Comparison of ENCODE assay signal across 8 cellular contexts in genomic region chr17:81398855-81399451, GRCh38. TPM values are rescaled to one million over a fixed set of nuclear protein-coding genes. Genes with fewer than 3 reads are reported as not detected.
DNase-seq lines count a peak whose midpoint lies in the region; ATAC-seq lines count a peak whose summit lies in the region.

No MANE protein-coding gene starts in this region.

- intact Hi-C loops in activated T-helper 2 cell treated with anti-CD3 and anti-CD28 coated beads, Interferon-gamma antibody, Interleukin-2, Interleukin-4, amounts not matched to agents 10 μg/mL and 5 μg/mL and 100 μg/mL, durations not matched to agents 14 hours and 24 hours and 36 hours (cut with micrococcal nuclease) = loop anchor here (5.0 kb wide), 3 partner anchors 113 to 1597 kb away; partner anchors contain the start of gene ACTG1

- peaks cover 4% of the 10 kb centered on the region for H3K36me3 Mint-ChIP-seq in activated T-helper 2 cell treated with anti-CD3 and anti-CD28 coated beads, Interferon-gamma antibody, Interleukin-2, Interleukin-4, amounts not matched to agents 10 μg/mL and 5 μg/mL and 100 μg/mL, durations not matched to agents 14 hours and 24 hours and 36 hours (ENCODE audit: low read depth)

- H3K27me3 Mint-ChIP-seq in activated T-helper 2 cell treated with anti-CD3 and anti-CD28 coated beads, Interferon-gamma antibody, Interleukin-2, Interleukin-4, amounts not matched to agents 10 μg/mL and 5 μg/mL and 100 μg/mL, durations not matched to agents 14 hours and 24 hours and 36 hours (ENCODE audit: low read depth) = peaks cover 59% of the 10 kb centered on the region

- H3K4me1 Mint-ChIP-seq in activated T-helper 2 cell treated with anti-CD3 and anti-CD28 coated beads, Interferon-gamma antibody, Interleukin-2, Interleukin-4, amounts not matched to agents 10 μg/mL and 5 μg/mL and 100 μg/mL, durations not matched to agents 14 hours and 24 hours and 36 hours (ENCODE audit: low read depth) = peaks cover 12% of the 10 kb centered on the region

- H3K27ac Mint-ChIP-seq in activated T-helper 2 cell treated with anti-CD3 and anti-CD28 coated beads, Interferon-gamma antibody, Interleukin-2, Interleukin-4, amounts not matched to agents 10 μg/mL and 5 μg/mL and 100 μg/mL, durations not matched to agents 14 hours and 24 hours and 36 hours = peak overlapping the region; percentile 47

- DNase-seq in NCI-H748 (lab: John Stamatoyannopoulos, UW; ENCODE audit: unreplicated experiment) (peak; percentile 40), NCI-H748 treated with DMSO at 0.1 percent for 48 hours (lab: John Stamatoyannopoulos, UW) (no peak), iris pigment epithelial cell (ENCODE audit: low read depth) (peak; percentile 43), substantia nigra (lab: John Stamatoyannopoulos, UW) (peak in 2 of 49 donors; percentile 32 to 33)
- no peak for DNase-seq in activated T-helper 2 cell treated with anti-CD3 and anti-CD28 coated beads, Interferon-gamma antibody, Interleukin-2, Interleukin-4, amounts not matched to agents 10 μg/mL and 5 μg/mL and 100 μg/mL, durations not matched to agents 14 hours and 24 hours and 36 hours (ENCODE audit: low spot score)

- ATAC-seq in GM19395 (IDR thresholded peaks at IDR 0.05; ENCODE audit: unreplicated experiment) = no peak
- no peak for ATAC-seq in HG02610 (IDR thresholded peaks at IDR 0.05; ENCODE audit: unreplicated experiment)
- ATAC-seq in HG03442 (IDR thresholded peaks at IDR 0.05; ENCODE audit: unreplicated experiment) = no peak

- no peaks in the 10 kb centered on the region for H3K9me3 Mint-ChIP-seq in activated T-helper 2 cell treated with anti-CD3 and anti-CD28 coated beads, Interferon-gamma antibody, Interleukin-2, Interleukin-4, amounts not matched to agents 10 μg/mL and 5 μg/mL and 100 μg/mL, durations not matched to agents 14 hours and 24 hours and 36 hours

- H3K27ac ChIP-seq in substantia nigra (ENCODE audit: low read depth, low read length, poor library complexity, severe bottlenecking) = peak overlapping the region; percentile 67

- peak overlapping the region; percentile 78 for H3K4me3 Mint-ChIP-seq in activated T-helper 2 cell treated with anti-CD3 and anti-CD28 coated beads, Interferon-gamma antibody, Interleukin-2, Interleukin-4, amounts not matched to agents 10 μg/mL and 5 μg/mL and 100 μg/mL, durations not matched to agents 14 hours and 24 hours and 36 hours (ENCODE audit: low read depth)

RNA-seq across cellular contexts. Expression of gene BAHCC1, which starts 3.7 kb away (rescaled TPM):
- total RNA-seq in activated T-helper 2 cell treated with anti-CD3 and anti-CD28 coated beads, Interferon-gamma antibody, Interleukin-2, Interleukin-4, amounts not matched to agents 10 μg/mL and 5 μg/mL and 100 μg/mL, durations not matched to agents 14 hours and 24 hours and 36 hours = 0.90 and 0.91 TPM in 2 replicates

Comparison
In these comparisons a context has a peak if more than half of its experiments do, and no peak if none do; other contexts are left out.
1. DNase-seq: peak in NCI-H748 (single experiment) and iris pigment epithelial cell (single experiment); none in NCI-H748 treated with DMSO at 0.1 percent for 48 hours (single experiment) and activated T-helper 2 cell treated with anti-CD3 and anti-CD28 coated beads, Interferon-gamma antibody, Interleukin-2, Interleukin-4, amounts not matched to agents 10 μg/mL and 5 μg/mL and 100 μg/mL, durations not matched to agents 14 hours and 24 hours and 36 hours (single experiment).